In genomic region chr22:26579331-26579886, GRCh38 we compare ENCODE assay signal across 8 cellular contexts. TPM values are rescaled to one million over a fixed set of nuclear protein-coding genes. Genes with fewer than 3 reads are reported as not detected.
DNase-seq lines count a peak whose midpoint lies in the region; ATAC-seq and TF ChIP-seq lines count a peak whose summit lies in the region.

No MANE protein-coding gene starts in this region.

- TF ChIP-seq CTCF in HFFc6 (IDR thresholded peaks at IDR 0.05) (no peak), foreskin fibroblast (IDR thresholded peaks at IDR 0.05; ENCODE audit: low read depth, low read length) (no peak)

- peaks cover 2% of the 10 kb centered on the region; the same call in 1 of the 2 replicates for H3K27me3 Mint-ChIP-seq in HFFc6 (ENCODE audit: insufficient read depth)

- DNase-seq in SIG-M5 treated with dmso at 0.1 percent for 504 hours (lab: John Stamatoyannopoulos, UW; ENCODE audit: unreplicated experiment) (peak; percentile 37), SIG-M5 (lab: John Stamatoyannopoulos, UW) (no peak), NOMO-1 treated with DMSO at 0.1 percent for 48 hours (lab: John Stamatoyannopoulos, UW; ENCODE audit: unreplicated experiment) (peak; percentile 78), sciatic nerve (ENCODE audit: low spot score) (no peak), AG20443 (ENCODE audit: low spot score) (no peak), HFFc6 (no peak), foreskin fibroblast (no peak)
- peak; percentile 81 for DNase-seq in activated effector memory CD4-positive, alpha-beta T cell treated with anti-CD3 and anti-CD28 coated beads, Interleukin-2, amount 50 U/mL, for 16 hours

- H3K4me3 ChIP-seq in foreskin fibroblast (ENCODE audit: low read depth in 1 of 2, low read length in 2 of 2): no peak overlapping the region

- H3K4me3 Mint-ChIP-seq in HFFc6: no peak overlapping the region

- H3K27ac Mint-ChIP-seq in HFFc6: no peak overlapping the region; the same call in 1 of the 2 replicates

- H3K4me1 Mint-ChIP-seq in HFFc6 (ENCODE audit: low read depth): peaks cover 36% of the 10 kb centered on the region

- intact Hi-C loops in sciatic nerve (cut with DNase I): no loop called here

- peaks cover 33% of the 10 kb centered on the region for H3K36me3 Mint-ChIP-seq in HFFc6 (ENCODE audit: low read depth)

- H3K9me3 Mint-ChIP-seq in HFFc6: no peaks in the 10 kb centered on the region

- ATAC-seq in sciatic nerve: peak; percentile 48

RNA-seq across cellular contexts. Expression of gene TPST2, which starts 10.5 kb away (rescaled TPM):
- total RNA-seq in sciatic nerve: 26.6 TPM
- 10 to 100 TPM; 66.8 to 75.5 (median 73.8) TPM for total RNA-seq in HFFc6 (2021; fragmentation: NEBNext Ultra II Directional; extraction: Animal tissue kit (Norgen Biotek cat#: 25700))

RNA-seq across cellular contexts. Expression of gene CRYBB1, which starts 38.4 kb away (rescaled TPM):
- 0.76 TPM for total RNA-seq in sciatic nerve
- not detected for total RNA-seq in HFFc6 (2021; fragmentation: NEBNext Ultra II Directional; extraction: Animal tissue kit (Norgen Biotek cat#: 25700))

RNA-seq across cellular contexts. Expression of gene CRYBA4, which starts 42.4 kb away (rescaled TPM):
- total RNA-seq in sciatic nerve: not detected
- not detected for total RNA-seq in HFFc6 (2021; fragmentation: NEBNext Ultra II Directional; extraction: Animal tissue kit (Norgen Biotek cat#: 25700))

Comparison
In these comparisons a context has a peak if more than half of its experiments do, and no peak if none do; other contexts are left out.
1. DNase-seq: peak in SIG-M5 treated with dmso at 0.1 percent for 504 hours (single experiment), NOMO-1 treated with DMSO at 0.1 percent for 48 hours (single experiment) and activated effector memory CD4-positive, alpha-beta T cell treated with anti-CD3 and anti-CD28 coated beads, Interleukin-2, amount 50 U/mL, for 16 hours (single experiment); none in SIG-M5 (single experiment), sciatic nerve (single experiment), AG20443 (single experiment), HFFc6 (single experiment) and foreskin fibroblast (0 of 2).